In the genomic region with DNA sequence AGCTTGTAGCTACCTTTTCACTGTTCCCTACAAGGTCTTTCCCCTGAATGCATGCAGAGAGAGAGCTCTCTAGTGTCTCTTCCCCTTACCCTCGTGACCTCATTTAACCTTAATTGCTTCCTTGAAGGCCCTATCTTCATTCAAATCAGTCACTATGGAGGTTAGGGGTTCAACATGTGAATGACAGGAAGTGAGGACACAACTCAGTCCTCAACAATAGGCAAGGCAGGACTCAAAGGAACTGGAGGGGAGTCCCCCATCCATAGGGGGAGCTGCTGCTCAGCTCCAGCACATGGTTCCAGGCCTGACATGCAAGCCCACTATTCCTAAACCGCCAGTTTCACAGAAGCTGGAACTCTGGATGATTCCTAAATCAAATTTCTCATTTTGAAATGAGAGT, we compare ENCODE assay signal across 9 cellular contexts.
A peak's percentile ranks its signal among the peaks of the same experiment; 100 is the strongest.
DNase-seq lines count a peak whose midpoint lies in the region; ATAC-seq and TF ChIP-seq lines count a peak whose summit lies in the region.
"Had no signal": no experiment of that assay in that cellular context is flagged by ENCODE, and none has a peak within 500 bp of the region (broad histone marks: within the 10 kb centered on the region; RNA-seq: fewer than 3 reads in every experiment).

No MANE protein-coding gene starts in this region.

- no peak overlapping the region for H3K4me3 ChIP-seq in HFF-Myc (replicated peaks; ENCODE audit: low read depth, low read length)
- H3K4me3 ChIP-seq: BLaER1 treated with 17β-estradiol and CSF1 and Interleukin-3, amounts not matched to agents 10 nM and 100 nM had no signal

- peak; percentile 35 for TF ChIP-seq CTCF in HFF-Myc (IDR thresholded peaks at IDR 0.05; ENCODE audit: low read depth, low read length, missing control alignments)
- no peak for TF ChIP-seq CTCF in GM13976 (IDR thresholded peaks at IDR 0.05; ENCODE audit: borderline replicate concordance, control extremely low read depth, extremely low read depth, insufficient read depth, missing control alignments)

- ATAC-seq in GM21619 (IDR thresholded peaks at IDR 0.05; ENCODE audit: unreplicated experiment) = no peak

- in situ Hi-C loops in GM13976 (cut with MboI; ENCODE audit: low sequenced_read_pairs, unreplicated experiment) = loop anchor here (10.0 to 25.0 kb wide), 3 partner anchors 147 to 530 kb away; no protein-coding TSS in a partner anchor

- DNase-seq in NCI-H2029 (lab: John Stamatoyannopoulos, UW) (peak; percentile 5), NCI-H2029 treated with DMSO at 0.1 percent for 48 hours (lab: John Stamatoyannopoulos, UW) (no peak), HFF-Myc (ENCODE audit: extremely low read depth, low read depth) (no peak), SHP77 treated with DMSO at 0.1 percent for 48 hours (lab: John Stamatoyannopoulos, UW) (peak; percentile 28), iPS-NIHi7 (ENCODE audit: extremely low spot score) (peak; percentile 59), GM13976 (ENCODE audit: low spot score) (no peak), ecto neural progenitor cell (ENCODE audit: low spot score) (no peak)

Comparison
In these comparisons a context has a peak if more than half of its experiments do, and no peak if none do; other contexts are left out.
1. DNase-seq: peak in NCI-H2029 (single experiment), SHP77 treated with DMSO at 0.1 percent for 48 hours (single experiment) and iPS-NIHi7 (single experiment); none in NCI-H2029 treated with DMSO at 0.1 percent for 48 hours (single experiment), HFF-Myc (single experiment), GM13976 (single experiment) and ecto neural progenitor cell (single experiment).